Comparison of ENCODE assay signal across 11 cellular contexts in the genomic region with DNA sequence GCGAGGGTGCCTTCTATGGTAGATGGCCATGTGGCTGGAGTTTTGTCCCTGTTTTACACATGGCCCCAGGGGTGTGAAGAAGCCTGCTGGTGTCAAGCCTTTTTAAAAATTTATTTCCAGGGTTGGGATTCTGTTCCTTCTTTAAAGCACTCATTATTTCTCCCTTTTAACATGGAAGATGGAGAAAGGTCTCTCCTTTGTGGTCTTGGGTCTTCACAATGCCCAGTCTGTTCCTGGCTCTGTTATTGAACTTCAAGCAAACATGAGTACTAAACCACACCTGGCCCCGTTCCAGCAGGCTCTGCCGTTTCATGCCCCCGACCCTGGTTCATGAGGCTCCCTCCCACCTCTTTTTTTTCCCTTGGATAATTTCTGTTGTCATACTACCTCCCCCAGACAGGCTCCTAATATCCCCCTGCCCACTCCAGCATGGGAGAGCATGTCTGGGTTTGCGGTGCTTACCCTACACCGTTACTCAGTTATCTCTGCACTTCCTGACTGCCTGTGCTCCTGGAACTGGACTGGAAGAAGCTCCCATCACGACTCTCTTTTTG.
"Had no signal": no experiment of that assay in that cellular context is flagged by ENCODE, and none has a peak within 500 bp of the region (broad histone marks: within the 10 kb centered on the region; RNA-seq: fewer than 3 reads in every experiment).

No MANE protein-coding gene starts in this region.

- H3K27me3 ChIP-seq: right atrium auricular region, transverse colon had no signal

- H3K9me3 ChIP-seq: right atrium auricular region, transverse colon had no signal

- DNase-seq: activated CD4-positive, CD25-positive, alpha-beta regulatory T cell treated with anti-CD3 and anti-CD28 coated beads, Interleukin-2, amount 50 U/mL, for 72 hours; activated naive CD4-positive, alpha-beta T cell; kidney glomerular epithelial cell; nephron progenitor cell; stimulated activated CD4-positive, alpha-beta T cell treated with anti-CD3 and anti-CD28 coated beads, Interleukin-15, amount 100 ng/mL, for 24 hours; stimulated activated CD4-positive, alpha-beta T cell treated with anti-CD3 and anti-CD28 coated beads, Interleukin-4, amount 100 ng/mL, for 1 hour; stimulated activated naive CD4-positive, alpha-beta T cell treated with Interleukin-2 at 50 U/mL for 16 hours; transverse colon had no signal

- H3K36me3 ChIP-seq: right atrium auricular region, transverse colon had no signal

- H3K4me1 ChIP-seq: transverse colon had no signal

- H3K27ac ChIP-seq: epithelial cell of prostate, right atrium auricular region, skin epidermis, transverse colon had no signal

- H3K4me3 ChIP-seq: right atrium auricular region, skin epidermis, transverse colon had no signal
